18 cellular contexts compared by ENCODE assay signal in genomic region chr14:61326149-61326548, GRCh38. TPM values are rescaled to one million over a fixed set of nuclear protein-coding genes. Genes with fewer than 3 reads are reported as not detected.
DNase-seq lines count a peak whose midpoint lies in the region; ATAC-seq, FAIRE-seq and TF ChIP-seq lines count a peak whose summit lies in the region.
"Had no signal": no experiment of that assay in that cellular context is flagged by ENCODE, and none has a peak within 500 bp of the region (broad histone marks: within the 10 kb centered on the region; RNA-seq: fewer than 3 reads in every experiment).

No MANE protein-coding gene starts in this region.

- FAIRE-seq in small intestine (lab: Jason Lieb, UNC) = no peak

- H3K4me2 ChIP-seq in hepatocyte = no peak overlapping the region

- H3K9me2 ChIP-seq in hepatocyte (replicated peaks; ENCODE audit: insufficient read depth) = no peaks in the 10 kb centered on the region

- peak in 1 of 3 donors; percentile 64 for DNase-seq in CD4-positive, CD25-positive, alpha-beta regulatory T cell
- no peak for DNase-seq in CD8-positive, alpha-beta T cell
- DNase-seq in activated naive CD4-positive, alpha-beta T cell treated with anti-CD3 and anti-CD28 coated beads, Interleukin-2, amount 50 U/mL, for 72 hours (ENCODE audit: low spot score in 2 of 2) = no peak
- peak in 2 of 10 donors; percentile 43 for DNase-seq in naive thymus-derived CD8-positive, alpha-beta T cell
- DNase-seq in hepatocyte (ENCODE audit: low spot score) (no peak), NCI-H226 (no peak), small intestine (no peak), NAMALWA (ENCODE audit: low spot score) (no peak)
- DNase-seq: BE2C, cerebellar nuclear complex, foreskin keratinocyte, Karpas-422, naive B cell, NCI-H1417, NCI-H2227 treated with DMSO at 0.1 percent for 48 hours, SHP77 had no signal

- CTCF ChIA-PET in CD8-positive, alpha-beta T cell (lab: Charles Lee) = interaction anchor here (1.1 to 1.2 kb wide), 4 partner anchors 18 to 131 kb away, joined by 3 to 4 read pairs (median 3); no protein-coding TSS in a partner anchor

- no peaks in the 10 kb centered on the region for H3K9me3 ChIP-seq in CD4-positive, CD25-positive, alpha-beta regulatory T cell (ENCODE audit: control insufficient read depth in 2 of 2, low read length in 2 of 2)
- no peaks in the 10 kb centered on the region for H3K9me3 ChIP-seq in CD8-positive, alpha-beta T cell (ENCODE audit: low read length)
- H3K9me3 ChIP-seq in hepatocyte (ENCODE audit: low read depth) = no peaks in the 10 kb centered on the region
- H3K9me3 ChIP-seq in small intestine (ENCODE audit: control insufficient read depth, low read depth) = no peaks in the 10 kb centered on the region
- H3K9me3 ChIP-seq: BE2C had no signal

- no peaks in the 10 kb centered on the region for H3K79me2 ChIP-seq in hepatocyte

- H3K4me3 Mint-ChIP-seq in CD4-positive, CD25-positive, alpha-beta regulatory T cell = peak overlapping the region in 3 of 4 donors; percentile 97 to 100 (median 97)
- peak overlapping the region; percentile 96 for H3K4me3 Mint-ChIP-seq in CD8-positive, alpha-beta T cell
- peak overlapping the region in 9 of 10 donors; percentile 84 to 100 (median 98) for H3K4me3 Mint-ChIP-seq in naive thymus-derived CD8-positive, alpha-beta T cell
- H3K4me3 Mint-ChIP-seq: naive B cell had no signal

- intact Hi-C loops in CD8-positive, alpha-beta T cell (cut with DNase I, micrococcal nuclease) = loop anchor here in 1 of 2 experiments (1.0 kb wide), 1 partner anchor 11 kb away; no protein-coding TSS in a partner anchor

- peak overlapping the region; percentile 95 for H3K27ac ChIP-seq in CD4-positive, CD25-positive, alpha-beta regulatory T cell (ENCODE audit: insufficient read depth, low read length, poor library complexity, severe bottlenecking)
- H3K27ac ChIP-seq in CD8-positive, alpha-beta T cell (ENCODE audit: low read depth, low read length) = peak overlapping the region; percentile 51
- no peak overlapping the region for H3K27ac ChIP-seq in hepatocyte
- no peak overlapping the region for H3K27ac ChIP-seq in small intestine (ENCODE audit: low read depth in 1 of 2, low read length in 1 of 2)
- H3K27ac ChIP-seq: foreskin keratinocyte had no signal

- peak overlapping the region; percentile 75 to 98 (median 93) for H3K27ac Mint-ChIP-seq in CD4-positive, CD25-positive, alpha-beta regulatory T cell
- peak overlapping the region; percentile 96 for H3K27ac Mint-ChIP-seq in CD8-positive, alpha-beta T cell
- peak overlapping the region; percentile 9 to 92 for H3K27ac Mint-ChIP-seq in activated naive CD4-positive, alpha-beta T cell treated with anti-CD3 and anti-CD28 coated beads, Interleukin-2, amount 50 U/mL, for 72 hours
- H3K27ac Mint-ChIP-seq in naive thymus-derived CD8-positive, alpha-beta T cell = peak overlapping the region in 9 of 10 donors; percentile 94 to 98 (median 97)

- H3K4me1 ChIP-seq in CD4-positive, CD25-positive, alpha-beta regulatory T cell (ENCODE audit: control insufficient read depth, insufficient read depth, low read length, poor library complexity, severe bottlenecking) = peaks cover 67% of the 10 kb centered on the region
- peaks cover 59% of the 10 kb centered on the region for H3K4me1 ChIP-seq in CD8-positive, alpha-beta T cell (ENCODE audit: insufficient read depth, low read length)
- peaks cover 6% of the 10 kb centered on the region for H3K4me1 ChIP-seq in hepatocyte (ENCODE audit: insufficient read depth)
- H3K4me1 ChIP-seq in small intestine (ENCODE audit: control insufficient read depth in 2 of 2, insufficient read depth in 1 of 2, low read depth in 1 of 2, low read length in 1 of 2) = no peaks in the 10 kb centered on the region
- H3K4me1 ChIP-seq: BE2C, foreskin keratinocyte, psoas muscle had no signal

- H3K4me1 Mint-ChIP-seq in CD4-positive, CD25-positive, alpha-beta regulatory T cell = peaks cover 28 to 61% (median 51%) of the 10 kb centered on the region in 4 donors
- H3K4me1 Mint-ChIP-seq in CD8-positive, alpha-beta T cell (ENCODE audit: low read depth) = peaks cover 53% of the 10 kb centered on the region
- H3K4me1 Mint-ChIP-seq in naive thymus-derived CD8-positive, alpha-beta T cell = peaks cover 33 to 70% (median 61%) of the 10 kb centered on the region in 4 donors

- H4K20me1 ChIP-seq in hepatocyte (ENCODE audit: insufficient read depth, poor library complexity, severe bottlenecking) = no peaks in the 10 kb centered on the region

- no peaks in the 10 kb centered on the region for H3K27me3 Mint-ChIP-seq in CD4-positive, CD25-positive, alpha-beta regulatory T cell
- H3K27me3 Mint-ChIP-seq in CD8-positive, alpha-beta T cell (ENCODE audit: low read depth) = no peaks in the 10 kb centered on the region
- no peaks in the 10 kb centered on the region for H3K27me3 Mint-ChIP-seq in naive thymus-derived CD8-positive, alpha-beta T cell

- H3K36me3 Mint-ChIP-seq in CD4-positive, CD25-positive, alpha-beta regulatory T cell = peaks cover 47% of the 10 kb centered on the region
- peaks cover 62% of the 10 kb centered on the region for H3K36me3 Mint-ChIP-seq in CD8-positive, alpha-beta T cell
- peaks cover 37 to 54% of the 10 kb centered on the region in 2 donors for H3K36me3 Mint-ChIP-seq in activated naive CD4-positive, alpha-beta T cell treated with anti-CD3 and anti-CD28 coated beads, Interleukin-2, amount 50 U/mL, for 72 hours
- peaks cover 14 to 42% (median 40%) of the 10 kb centered on the region in 3 donors for H3K36me3 Mint-ChIP-seq in naive thymus-derived CD8-positive, alpha-beta T cell
- H3K36me3 Mint-ChIP-seq: naive B cell had no signal

- H2AFZ ChIP-seq in hepatocyte = no peak overlapping the region

- no peaks in the 10 kb centered on the region for H3K27me3 ChIP-seq in CD4-positive, CD25-positive, alpha-beta regulatory T cell (ENCODE audit: control insufficient read depth, insufficient read depth, low read length)
- H3K27me3 ChIP-seq in CD8-positive, alpha-beta T cell (ENCODE audit: insufficient read depth, low read length) = no peaks in the 10 kb centered on the region
- H3K27me3 ChIP-seq in hepatocyte = peaks cover 26% of the 10 kb centered on the region
- no peaks in the 10 kb centered on the region for H3K27me3 ChIP-seq in small intestine (ENCODE audit: control insufficient read depth in 2 of 2, insufficient read depth in 2 of 2, low read length in 2 of 2)
- H3K27me3 ChIP-seq: foreskin keratinocyte had no signal

- ATAC-seq in CD4-positive, CD25-positive, alpha-beta regulatory T cell (ENCODE audit: low read depth in 2 of 2) = no peak
- no peak for ATAC-seq in CD8-positive, alpha-beta T cell
- peak in 1 of 2 donors; percentile 31 for ATAC-seq in activated naive CD4-positive, alpha-beta T cell treated with anti-CD3 and anti-CD28 coated beads, Interleukin-2, amount 50 U/mL, for 72 hours
- no peak for ATAC-seq in naive thymus-derived CD8-positive, alpha-beta T cell
- ATAC-seq: foreskin keratinocyte had no signal

- peaks cover 0 to 5% (median 0%) of the 10 kb centered on the region in 7 donors for H3K9me3 Mint-ChIP-seq in CD4-positive, CD25-positive, alpha-beta regulatory T cell
- H3K9me3 Mint-ChIP-seq in CD8-positive, alpha-beta T cell = no peaks in the 10 kb centered on the region
- no peaks in the 10 kb centered on the region for H3K9me3 Mint-ChIP-seq in activated naive CD4-positive, alpha-beta T cell treated with anti-CD3 and anti-CD28 coated beads, Interleukin-2, amount 50 U/mL, for 72 hours
- H3K9me3 Mint-ChIP-seq in naive thymus-derived CD8-positive, alpha-beta T cell = no peaks in the 10 kb centered on the region

- peaks cover 4% of the 10 kb centered on the region for H3K36me3 ChIP-seq in CD4-positive, CD25-positive, alpha-beta regulatory T cell (ENCODE audit: control insufficient read depth, insufficient read depth, low read length)
- no peaks in the 10 kb centered on the region for H3K36me3 ChIP-seq in CD8-positive, alpha-beta T cell (ENCODE audit: insufficient read depth, low read length)
- H3K36me3 ChIP-seq in hepatocyte (replicated peaks; ENCODE audit: insufficient read depth, low read depth) (no peaks in the 10 kb centered on the region), small intestine (ENCODE audit: control insufficient read depth in 2 of 2, insufficient read depth in 2 of 2, low read length in 2 of 2) (no peaks in the 10 kb centered on the region)
- H3K36me3 ChIP-seq: BE2C had no signal

- POLR2A ChIA-PET in CD8-positive, alpha-beta T cell (lab: Charles Lee) = interaction anchor here (1.1 to 7.5 kb wide), 4 partner anchors 9 to 127 kb away, joined by 3 to 96 read pairs (median 4); no protein-coding TSS in a partner anchor
- POLR2A ChIA-PET in naive thymus-derived CD8-positive, alpha-beta T cell (lab: Charles Lee) = interaction anchor here (0.5 to 12.5 kb wide), 5 partner anchors 9 to 126 kb away, joined by 3 to 259 read pairs (median 3); no protein-coding TSS in a partner anchor

- 94% methylated on average over 1 of the region's 1 CpG for WGBS in hepatocyte (ENCODE audit: low lambda C conversion rate, missing lambda C conversion rate)
- WGBS in small intestine, 3 donors = 77 to 95% (median 77%) methylated on average over 1 of the region's 1 CpG

- H3K4me3 ChIP-seq in CD4-positive, CD25-positive, alpha-beta regulatory T cell (ENCODE audit: low read depth, low read length) = peak overlapping the region; percentile 99
- H3K4me3 ChIP-seq in CD8-positive, alpha-beta T cell (ENCODE audit: low read depth, low read length) = peak overlapping the region; percentile 90
- H3K4me3 ChIP-seq in hepatocyte = no peak overlapping the region
- no peak overlapping the region for H3K4me3 ChIP-seq in small intestine (ENCODE audit: low read depth in 1 of 2, low read length in 2 of 2)
- H3K4me3 ChIP-seq: lung, psoas muscle had no signal

- no peak for TF ChIP-seq CTCF in CD8-positive, alpha-beta T cell (IDR thresholded peaks at IDR 0.05)
- no peak for TF ChIP-seq CTCF in hepatocyte (IDR thresholded peaks at IDR 0.05; ENCODE audit: poor library complexity)

RNA-seq across cellular contexts. Expression of gene PRKCH, which starts 4.8 kb away (rescaled TPM):
- 457 TPM for total RNA-seq in CD4-positive, CD25-positive, alpha-beta regulatory T cell
- 100 to 1,000 TPM; 194 to 221 (median 199) TPM for polyA plus RNA-seq in CD4-positive, CD25-positive, alpha-beta regulatory T cell
- total RNA-seq in CD8-positive, alpha-beta T cell = 100 to 1,000 TPM; 429 to 433 TPM
- total RNA-seq in activated naive CD4-positive, alpha-beta T cell treated with anti-CD3 and anti-CD28 coated beads, Interleukin-2, amount 50 U/mL, for 72 hours = 100 to 1,000 TPM; 131 to 216 TPM
- 100 to 1,000 TPM; 284 to 306 TPM for total RNA-seq in naive thymus-derived CD8-positive, alpha-beta T cell
- 100 to 1,000 TPM; 184 to 264 (median 209) TPM for polyA plus RNA-seq in naive thymus-derived CD8-positive, alpha-beta T cell
- total RNA-seq in hepatocyte = 11.2 and 16.3 TPM in 2 replicates
- 7.1 and 8.7 TPM in 2 replicates for polyA plus RNA-seq in hepatocyte
- 10 to 100 TPM; 12.1 to 17.3 (median 13.6) TPM for polyA plus RNA-seq in small intestine

RNA-seq across cellular contexts. Expression of gene TMEM30B, which starts 45.0 kb away (rescaled TPM):
- total RNA-seq in CD4-positive, CD25-positive, alpha-beta regulatory T cell = 2.1 TPM
- polyA plus RNA-seq in CD4-positive, CD25-positive, alpha-beta regulatory T cell = 1 to 10 TPM; 2.1 to 4.8 (median 3.5) TPM
- 10 to 100 TPM; 11.5 to 12.1 TPM for total RNA-seq in CD8-positive, alpha-beta T cell
- 1 to 10 TPM; 1.4 to 2.1 TPM for total RNA-seq in activated naive CD4-positive, alpha-beta T cell treated with anti-CD3 and anti-CD28 coated beads, Interleukin-2, amount 50 U/mL, for 72 hours
- 1 to 10 TPM; 3.5 to 4.1 TPM for total RNA-seq in naive thymus-derived CD8-positive, alpha-beta T cell
- 1 to 10 TPM; 4.2 to 7.8 (median 6.4) TPM for polyA plus RNA-seq in naive thymus-derived CD8-positive, alpha-beta T cell
- 15.8 and 18.2 TPM in 2 replicates for total RNA-seq in hepatocyte
- polyA plus RNA-seq in hepatocyte (12.4 and 19.3 TPM in 2 replicates), small intestine (10 to 100 TPM; 21.6 to 33.6 (median 27.5) TPM)

Comparison
In these comparisons a context has a peak if more than half of its experiments do, and no peak if none do; other contexts are left out.
1. H3K27ac ChIP-seq: peak in CD4-positive, CD25-positive, alpha-beta regulatory T cell (single experiment) and CD8-positive, alpha-beta T cell (single experiment); none in hepatocyte (single experiment) and small intestine (0 of 2).
2. H3K4me3 ChIP-seq: peak in CD4-positive, CD25-positive, alpha-beta regulatory T cell (single experiment) and CD8-positive, alpha-beta T cell (single experiment); none in hepatocyte (single experiment) and small intestine (0 of 2).
3. Peak in every context shown above with its lines, with median percentiles within 50 percentile points of each other: H3K27ac Mint-ChIP-seq and H3K4me3 Mint-ChIP-seq.